14 cellular contexts compared by ENCODE assay signal in genomic region chr19:49931293-49932040, GRCh38. TPM values are rescaled to one million over a fixed set of nuclear protein-coding genes. Genes with fewer than 3 reads are reported as not detected.
DNase-seq lines count a peak whose midpoint lies in the region; ATAC-seq and TF ChIP-seq lines count a peak whose summit lies in the region.
"Had no signal": no experiment of that assay in that cellular context is flagged by ENCODE, and none has a peak within 500 bp of the region (broad histone marks: within the 10 kb centered on the region; RNA-seq: fewer than 3 reads in every experiment).

No MANE protein-coding gene starts in this region.

- peak overlapping the region; percentile 85 for H3K4me2 ChIP-seq in OCI-LY3 (ENCODE audit: low read length)

- no peak for TF ChIP-seq CTCF in OCI-LY3 (IDR thresholded peaks at IDR 0.05; ENCODE audit: low read depth, low read length)
- TF ChIP-seq CTCF in type B pancreatic cell (conservative IDR thresholded peaks at IDR 0.05), result no peak
- no peak for TF ChIP-seq CTCF in tibial artery (IDR thresholded peaks at IDR 0.05)
- no peak for TF ChIP-seq CTCF in sigmoid colon (IDR thresholded peaks at IDR 0.05)

- peaks cover 69% of the 10 kb centered on the region for H3K79me2 ChIP-seq in OCI-LY3 (ENCODE audit: low read length)

- peaks cover 24% of the 10 kb centered on the region for H3K36me3 Mint-ChIP-seq in activated naive CD4-positive, alpha-beta T cell treated with anti-CD3 and anti-CD28 coated beads, Interleukin-2, amount 50 U/mL, for 24 hours
- H3K36me3 Mint-ChIP-seq in effector memory CD8-positive, alpha-beta T cell (ENCODE audit: insufficient read depth), result peaks cover 50% of the 10 kb centered on the region
- peaks cover 25% of the 10 kb centered on the region for H3K36me3 Mint-ChIP-seq in type B pancreatic cell

- DNase-seq in activated naive CD4-positive, alpha-beta T cell treated with Interleukin-2 at 50 U/mL for 16 hours, result no peak
- no peak for DNase-seq in effector memory CD8-positive, alpha-beta T cell
- no peak for DNase-seq in type B pancreatic cell (ENCODE audit: extremely low spot score, unreplicated experiment)
- DNase-seq in tibial artery, result no peak
- no peak for DNase-seq in kidney glomerular epithelial cell (lab: John Stamatoyannopoulos, UW)
- no peak for DNase-seq in sigmoid colon
- DNase-seq: dermis blood vessel endothelial cell, KG1, NCI-H1694 treated with DMSO at 0.1 percent for 48 hours, NCI-H69 had no signal

- peaks cover 57% of the 10 kb centered on the region for H4K20me1 ChIP-seq in OCI-LY3 (ENCODE audit: insufficient read depth, low read length)

- intact Hi-C loops in tibial artery (cut with DNase I; ENCODE audit: low total_unique reads), result loop anchor here (5.0 to 10.0 kb wide), 2 partner anchors 96 to 203 kb away; partner anchors contain the start of genes VRK3 and ZNF473
- intact Hi-C loops in sigmoid colon (cut with DNase I), result no loop called here

- no peak for TF ChIP-seq POLR2A in sigmoid colon (IDR thresholded peaks at IDR 0.05)

- no peak for ATAC-seq in effector memory CD8-positive, alpha-beta T cell (replicated peaks)
- ATAC-seq: Right ventricle myocardium inferior had no signal

- peak overlapping the region; percentile 63 for H3K4me3 Mint-ChIP-seq in activated naive CD4-positive, alpha-beta T cell treated with anti-CD3 and anti-CD28 coated beads, Interleukin-2, amount 50 U/mL, for 24 hours
- H3K4me3 Mint-ChIP-seq in effector memory CD8-positive, alpha-beta T cell, result peak overlapping the region; percentile 75 to 100
- H3K4me3 Mint-ChIP-seq in type B pancreatic cell, result peak overlapping the region; percentile 51

- H3K9me3 ChIP-seq in OCI-LY3 (ENCODE audit: insufficient read depth, low read length), result 0 out of 2 replicates have a peak, but pooled peaks cover 3% of the 10 kb centered on the region
- H3K9me3 ChIP-seq in tibial artery, result no peaks in the 10 kb centered on the region
- no peaks in the 10 kb centered on the region for H3K9me3 ChIP-seq in sigmoid colon
- H3K9me3 ChIP-seq: tibial nerve had no signal

- TF ChIP-seq EP300 in sigmoid colon (IDR thresholded peaks at IDR 0.05), result no peak

- WGBS in sigmoid colon, 2 donors, result 95% methylated on average over 7 of the region's 7 CpGs

- H3K27ac Mint-ChIP-seq in activated naive CD4-positive, alpha-beta T cell treated with anti-CD3 and anti-CD28 coated beads, Interleukin-2, amount 50 U/mL, for 24 hours, result no peak overlapping the region
- H3K27ac Mint-ChIP-seq in effector memory CD8-positive, alpha-beta T cell, result no peak overlapping the region
- no peak overlapping the region for H3K27ac Mint-ChIP-seq in type B pancreatic cell

- H3K4me1 ChIP-seq in OCI-LY3 (ENCODE audit: low read length) (peaks cover 51% of the 10 kb centered on the region), tibial artery (peaks cover 0 to 29% (median 17%) of the 10 kb centered on the region in 4 donors), sigmoid colon (peaks cover 0 to 27% (median 21%) of the 10 kb centered on the region in 4 donors)

- H3K9ac ChIP-seq in OCI-LY3 (ENCODE audit: low read length), result peak overlapping the region; percentile 98

- H3K4me3 ChIP-seq in OCI-LY3 (ENCODE audit: low read length) (peak overlapping the region; percentile 89), tibial artery (no peak overlapping the region), sigmoid colon (no peak overlapping the region)
- H3K4me3 ChIP-seq: tibial nerve had no signal

- H2AFZ ChIP-seq in OCI-LY3 (ENCODE audit: low read depth, low read length), result no peak overlapping the region

- H3K4me1 Mint-ChIP-seq in activated naive CD4-positive, alpha-beta T cell treated with anti-CD3 and anti-CD28 coated beads, Interleukin-2, amount 50 U/mL, for 24 hours, result peaks cover 54% of the 10 kb centered on the region
- H3K4me1 Mint-ChIP-seq in effector memory CD8-positive, alpha-beta T cell (ENCODE audit: low read depth in 2 of 2), result peaks cover 52 to 55% of the 10 kb centered on the region in 2 donors
- peaks cover 20% of the 10 kb centered on the region for H3K4me1 Mint-ChIP-seq in type B pancreatic cell (ENCODE audit: unreplicated experiment)

- peaks cover 1% of the 10 kb centered on the region for H3K27me3 Mint-ChIP-seq in activated naive CD4-positive, alpha-beta T cell treated with anti-CD3 and anti-CD28 coated beads, Interleukin-2, amount 50 U/mL, for 24 hours
- H3K27me3 Mint-ChIP-seq in effector memory CD8-positive, alpha-beta T cell, result no peaks in the 10 kb centered on the region
- peaks cover 4% of the 10 kb centered on the region for H3K27me3 Mint-ChIP-seq in type B pancreatic cell

- H3K27me3 ChIP-seq in OCI-LY3 (ENCODE audit: low read depth, low read length), result no peaks in the 10 kb centered on the region
- H3K27me3 ChIP-seq in tibial artery, result no peaks in the 10 kb centered on the region
- H3K27me3 ChIP-seq in sigmoid colon, result no peaks in the 10 kb centered on the region
- H3K27me3 ChIP-seq: tibial nerve had no signal

- peak overlapping the region; percentile 95 for H3K27ac ChIP-seq in OCI-LY3 (ENCODE audit: low read length)
- H3K27ac ChIP-seq in tibial artery, result no peak overlapping the region
- H3K27ac ChIP-seq in sigmoid colon, result no peak overlapping the region

- H3K9me3 Mint-ChIP-seq in activated naive CD4-positive, alpha-beta T cell treated with anti-CD3 and anti-CD28 coated beads, Interleukin-2, amount 50 U/mL, for 24 hours, result no peaks in the 10 kb centered on the region
- no peaks in the 10 kb centered on the region for H3K9me3 Mint-ChIP-seq in effector memory CD8-positive, alpha-beta T cell
- peaks cover 4% of the 10 kb centered on the region for H3K9me3 Mint-ChIP-seq in type B pancreatic cell

- H3K36me3 ChIP-seq in OCI-LY3 (replicated peaks; ENCODE audit: low read depth, low read length) (peaks cover 62% of the 10 kb centered on the region), tibial artery (peaks cover 3 to 27% (median 7%) of the 10 kb centered on the region in 3 donors), sigmoid colon (peaks cover 0 to 10% (median under 1%) of the 10 kb centered on the region in 4 donors)

RNA-seq across cellular contexts. Expression of gene NUP62, which starts 2.2 kb away (rescaled TPM):
- total RNA-seq in type B pancreatic cell (ENCODE audit: low replicate concordance) (77.4 and 88.8 TPM in 2 replicates), sigmoid colon (10 to 100 TPM; 25.0 to 32.6 (median 26.0) TPM)
- polyA plus RNA-seq in sigmoid colon, result 10 to 100 TPM; 10.2 to 42.6 (median 18.0) TPM

RNA-seq across cellular contexts. Expression of gene ATF5, which starts 2.5 kb away (rescaled TPM):
- 18.1 and 21.4 TPM in 2 replicates for total RNA-seq in type B pancreatic cell (ENCODE audit: low replicate concordance)
- total RNA-seq in sigmoid colon, result 1 to 10 TPM; 5.3 to 7.1 (median 5.9) TPM
- 10 to 100 TPM; 18.0 to 42.3 (median 33.1) TPM for polyA plus RNA-seq in sigmoid colon

RNA-seq across cellular contexts. Expression of gene SIGLEC11, which starts 29.5 kb away (rescaled TPM):
- total RNA-seq in type B pancreatic cell (ENCODE audit: low replicate concordance) (0.27 and 0.36 TPM in 2 replicates), sigmoid colon (1 to 10 TPM in 3 of 4 donors, not detected in 1; 1.4 to 2.5 (median 2.1) TPM)
- 1 to 10 TPM in 1 of 3 donors, under 1 TPM in 2; 0.60 to 1.8 (median 0.66) TPM for polyA plus RNA-seq in sigmoid colon
- total RNA-seq: dermis blood vessel endothelial cell had no signal

RNA-seq across cellular contexts. Expression of gene IL4I1, which starts 34.8 kb away (rescaled TPM):
- total RNA-seq in type B pancreatic cell (ENCODE audit: low replicate concordance), result 0.58 and 0.74 TPM in 2 replicates
- total RNA-seq in sigmoid colon, result under 1 TPM; 0.28 to 0.66 (median 0.38) TPM
- polyA plus RNA-seq in sigmoid colon, result 1 to 10 TPM; 1.8 to 6.8 (median 3.5) TPM

RNA-seq across cellular contexts. Expression of gene TBC1D17, which starts 54.0 kb away (rescaled TPM):
- total RNA-seq in type B pancreatic cell (ENCODE audit: low replicate concordance) (33.9 and 45.9 TPM in 2 replicates), sigmoid colon (10 to 100 TPM; 25.0 to 41.0 (median 26.6) TPM)
- 10 to 100 TPM; 13.4 to 29.5 (median 22.8) TPM for polyA plus RNA-seq in sigmoid colon
